Comparison of ENCODE assay signal across 17 cellular contexts in the genomic region with DNA sequence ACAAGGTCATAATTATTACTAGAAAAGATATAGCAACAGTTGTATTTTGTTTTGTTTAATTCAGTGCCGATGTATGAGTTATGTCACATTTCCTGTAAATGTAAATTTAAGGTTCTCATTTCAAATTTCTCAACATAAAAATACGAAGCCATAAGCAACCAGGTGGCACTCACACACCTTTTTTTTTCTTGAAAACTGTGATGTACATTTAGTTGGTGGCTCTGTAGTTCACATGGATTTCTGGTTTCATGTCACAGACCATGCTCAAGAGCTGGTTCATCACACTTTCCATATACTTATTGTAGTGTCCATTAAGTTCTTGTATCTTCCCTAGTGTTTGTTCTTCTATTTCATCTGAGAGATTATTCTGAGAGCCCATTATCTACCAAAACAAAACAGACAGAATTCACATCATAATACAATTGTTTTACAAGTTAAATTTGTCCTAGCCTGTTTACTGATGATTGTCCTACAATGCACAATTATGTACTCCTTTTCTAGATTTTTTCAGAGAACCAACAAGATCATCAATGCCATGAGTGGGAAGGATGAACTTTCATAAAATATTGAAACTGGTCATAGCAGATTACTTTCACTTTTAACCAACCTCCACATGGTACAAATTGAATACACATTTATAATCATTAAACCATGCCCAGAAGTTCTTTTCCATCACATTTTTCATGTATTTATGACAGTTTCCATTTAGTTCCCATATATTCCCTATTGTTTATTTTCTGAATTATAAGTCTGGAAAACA. TPM values are rescaled to one million over a fixed set of nuclear protein-coding genes. Genes with fewer than 3 reads are reported as not detected.
A peak's percentile ranks its signal among the peaks of the same experiment; 100 is the strongest.
DNase-seq lines count a peak whose midpoint lies in the region; ATAC-seq and TF ChIP-seq lines count a peak whose summit lies in the region.
"Had no signal": no experiment of that assay in that cellular context is flagged by ENCODE, and none has a peak within 500 bp of the region (broad histone marks: within the 10 kb centered on the region; RNA-seq: fewer than 3 reads in every experiment).

No MANE protein-coding gene starts in this region.

- H3K9me3 Mint-ChIP-seq in activated CD4-positive, alpha-beta memory T cell treated with anti-CD3 and anti-CD28 coated beads, Interleukin-2, amount 10 ng/mL, durations not matched to agents 7 days and 5 days: no peaks in the 10 kb centered on the region
- no peaks in the 10 kb centered on the region for H3K9me3 Mint-ChIP-seq in naive thymus-derived CD8-positive, alpha-beta T cell
- H3K9me3 Mint-ChIP-seq: endodermal cell, nephron had no signal

- no peaks in the 10 kb centered on the region for H3K36me3 ChIP-seq in IMR-90 (ENCODE audit: control insufficient read depth, insufficient read depth, low read length)
- H3K36me3 ChIP-seq: right lobe of liver, thoracic aorta had no signal

- intact Hi-C loops in IMR-90 (cut with micrococcal nuclease): no loop called here

- no peaks in the 10 kb centered on the region for H3K9me3 ChIP-seq in IMR-90 (ENCODE audit: control insufficient read depth, insufficient read depth, low read length)
- H3K9me3 ChIP-seq: right lobe of liver, thoracic aorta had no signal

- no peaks in the 10 kb centered on the region for H3K9me1 ChIP-seq in IMR-90 (ENCODE audit: insufficient read depth, low read length)

- no peak overlapping the region for H3K4me3 ChIP-seq in IMR-90 (ENCODE audit: insufficient read depth, low read depth, low read length)
- H3K4me3 ChIP-seq: right lobe of liver, thoracic aorta had no signal

- no peak overlapping the region; the same call in 2 of the 3 replicates for H2BK15ac ChIP-seq in IMR-90 (ENCODE audit: low read depth, low read length)

- CTCF ChIA-PET in IMR-90 (lab: Yijun Ruan, JAX): no interaction called here
- CTCF ChIA-PET in activated CD4-positive, alpha-beta memory T cell treated with anti-CD3 and anti-CD28 coated beads, Interleukin-2, amount 10 ng/mL, durations not matched to agents 7 days and 5 days (lab: Charles Lee): interaction anchor here (0.6 to 2.0 kb wide), 13 partner anchors 87 to 176 kb away, joined by 3 to 7 read pairs (median 4); no protein-coding TSS in a partner anchor

- no peak overlapping the region for H3K18ac ChIP-seq in IMR-90 (ENCODE audit: low read depth, low read length)

- H4K8ac ChIP-seq in IMR-90 (ENCODE audit: low read depth in 2 of 2, low read length in 2 of 2): no peak overlapping the region

- no peak for ATAC-seq in IMR-90 (ENCODE audit: low read depth)
- peak; percentile 54 to 77 for ATAC-seq in naive thymus-derived CD8-positive, alpha-beta T cell
- ATAC-seq: left cardiac atrium, right lobe of liver had no signal

- POLR2A ChIA-PET in IMR-90 (lab: Charles Lee; ENCODE audit: unreplicated experiment): no interaction called here
- POLR2A ChIA-PET in activated CD4-positive, alpha-beta memory T cell treated with anti-CD3 and anti-CD28 coated beads, Interleukin-2, amount 10 ng/mL, durations not matched to agents 7 days and 5 days (lab: Charles Lee): interaction anchor here (0.9 to 2.1 kb wide), 11 partner anchors 12 to 159 kb away, joined by 3 to 16 read pairs (median 7); a partner anchor contains a TSS
- POLR2A ChIA-PET in naive thymus-derived CD8-positive, alpha-beta T cell (lab: Charles Lee): interaction anchor here (0.5 to 5.5 kb wide), 13 partner anchors 12 to 165 kb away, joined by 3 to 44 read pairs (median 4); a partner anchor contains a TSS

- no peak overlapping the region for H3K14ac ChIP-seq in IMR-90 (replicated peaks; ENCODE audit: low read depth, low read length)

- no peak for TF ChIP-seq RAD21 in IMR-90 (IDR thresholded peaks at IDR 0.05; ENCODE audit: low read length)

- TF ChIP-seq CTCF in IMR-90 (conservative IDR thresholded peaks at IDR 0.05; ENCODE audit: low read depth, low read length): no peak

- H3K4me3 Mint-ChIP-seq in activated CD4-positive, alpha-beta memory T cell treated with anti-CD3 and anti-CD28 coated beads, Interleukin-2, amount 10 ng/mL, durations not matched to agents 7 days and 5 days: peak overlapping the region; percentile 72
- H3K4me3 Mint-ChIP-seq in naive thymus-derived CD8-positive, alpha-beta T cell: peak overlapping the region; percentile 73 to 94 (median 86)
- H3K4me3 Mint-ChIP-seq: endodermal cell, nephron had no signal

- peak overlapping the region; percentile 61 for H3K27ac Mint-ChIP-seq in activated CD4-positive, alpha-beta memory T cell treated with anti-CD3 and anti-CD28 coated beads, Interleukin-2, amount 10 ng/mL, durations not matched to agents 7 days and 5 days
- H3K27ac Mint-ChIP-seq in naive thymus-derived CD8-positive, alpha-beta T cell: peak overlapping the region; percentile 91 to 99 (median 96)
- H3K27ac Mint-ChIP-seq: endodermal cell had no signal

- H2BK20ac ChIP-seq in IMR-90 (ENCODE audit: low read depth, low read length): no peak overlapping the region

- H3K4me2 ChIP-seq in IMR-90 (ENCODE audit: low read depth, low read length): 0 out of 2 replicates have a peak overlapping the region, but pooled peaks have one; percentile 27

- WGBS in IMR-90 (ENCODE audit: extremely low coverage in 2 of 2, insufficient read length in 1 of 2), 2 experiments: no CpG with 5 or more reads among the region's 2 CpGs

- no peak overlapping the region for H4K91ac ChIP-seq in IMR-90 (ENCODE audit: insufficient read depth, low read depth, low read length)

- TF ChIP-seq POLR2A in IMR-90 (IDR thresholded peaks at IDR 0.05; ENCODE audit: low read depth, low read length): no peak

- H2BK120ac ChIP-seq in IMR-90 (ENCODE audit: low read depth, low read length): no peak overlapping the region

- dilution Hi-C loops in IMR-90 (cut with HindIII; ENCODE audit: low sequenced_read_pairs, unreplicated experiment): no loop called here

- in situ Hi-C loops in IMR-90 (cut with MboI; ENCODE audit: low sequenced_read_pairs): no loop called here

- peaks cover 2% of the 10 kb centered on the region; the same call in 1 of the 2 replicates for H3K4me1 ChIP-seq in IMR-90 (ENCODE audit: control insufficient read depth, insufficient read depth, low read length)
- H3K4me1 ChIP-seq: right lobe of liver had no signal

- no peak overlapping the region for H2AFZ ChIP-seq in IMR-90 (replicated peaks; ENCODE audit: low read length, poor library complexity)

- H4K20me1 ChIP-seq in IMR-90 (ENCODE audit: insufficient read depth, low read length): no peaks in the 10 kb centered on the region

- H3K4ac ChIP-seq in IMR-90 (ENCODE audit: low read depth, low read length): no peak overlapping the region

- H4K5ac ChIP-seq in IMR-90 (ENCODE audit: low read depth, low read length): no peak overlapping the region

- no peak overlapping the region for H3K9ac ChIP-seq in IMR-90 (ENCODE audit: low read depth, low read length)

- peaks cover 60% of the 10 kb centered on the region for H3K4me1 Mint-ChIP-seq in activated CD4-positive, alpha-beta memory T cell treated with anti-CD3 and anti-CD28 coated beads, Interleukin-2, amount 10 ng/mL, durations not matched to agents 7 days and 5 days
- H3K4me1 Mint-ChIP-seq in naive thymus-derived CD8-positive, alpha-beta T cell: peaks cover 35 to 85% (median 80%) of the 10 kb centered on the region in 4 donors

- no peak overlapping the region for H3K23ac ChIP-seq in IMR-90 (ENCODE audit: low read depth, low read length)

- H3K27me3 ChIP-seq in IMR-90 (ENCODE audit: control insufficient read depth, insufficient read depth, low read length): no peaks in the 10 kb centered on the region
- H3K27me3 ChIP-seq: right lobe of liver had no signal

- H3K27ac ChIP-seq in IMR-90 (ENCODE audit: insufficient read depth, low read length) (no peak overlapping the region), substantia nigra (ENCODE audit: low read depth, low read length, poor library complexity, severe bottlenecking) (no peak overlapping the region)
- H3K27ac ChIP-seq: 22Rv1, right lobe of liver, thoracic aorta had no signal

- DNase-seq in NCI-H1417 (lab: John Stamatoyannopoulos, UW): peak in 2 of 3 experiments; percentile 25 to 27
- DNase-seq in NCI-H1417 treated with DMSO at 0.1 percent for 48 hours (lab: John Stamatoyannopoulos, UW): no peak
- no peak for DNase-seq in IMR-90
- no peak for DNase-seq in activated CD4-positive, alpha-beta memory T cell treated with anti-CD3 and anti-CD28 coated beads, Interleukin-2, amount 10 ng/mL, durations not matched to agents 7 days and 5 days
- DNase-seq in naive thymus-derived CD8-positive, alpha-beta T cell: peak in 5 of 10 donors; percentile 23 to 73 (median 52)
- DNase-seq in NCI-H226: no peak
- DNase-seq in RPMI8226: no peak
- DNase-seq in substantia nigra (lab: John Stamatoyannopoulos, UW): no peak
- DNase-seq: endodermal cell, left cardiac atrium, NCI-H2081 treated with DMSO at 0.1 percent for 48 hours, right lobe of liver had no signal

- no TSS peak for BruUV-seq in IMR-90 (replicated peaks; lab: Mats Ljungman, UMichigan)

- H2AK9ac ChIP-seq in IMR-90 (replicated peaks; ENCODE audit: low read depth, low read length, poor library complexity): no peak overlapping the region

- H3K36me3 Mint-ChIP-seq in activated CD4-positive, alpha-beta memory T cell treated with anti-CD3 and anti-CD28 coated beads, Interleukin-2, amount 10 ng/mL, durations not matched to agents 7 days and 5 days (ENCODE audit: low read depth): no peaks in the 10 kb centered on the region
- H3K36me3 Mint-ChIP-seq in naive thymus-derived CD8-positive, alpha-beta T cell: peaks cover 0 to 2% (median 0%) of the 10 kb centered on the region in 3 donors

- H2BK5ac ChIP-seq in IMR-90 (ENCODE audit: low read depth, low read length, poor library complexity, severe bottlenecking): no peak overlapping the region

- no peaks in the 10 kb centered on the region for H3K27me3 Mint-ChIP-seq in activated CD4-positive, alpha-beta memory T cell treated with anti-CD3 and anti-CD28 coated beads, Interleukin-2, amount 10 ng/mL, durations not matched to agents 7 days and 5 days
- no peaks in the 10 kb centered on the region for H3K27me3 Mint-ChIP-seq in naive thymus-derived CD8-positive, alpha-beta T cell

- H2AK5ac ChIP-seq in IMR-90 (ENCODE audit: low read depth, low read length): no peak overlapping the region

- H3K56ac ChIP-seq in IMR-90 (ENCODE audit: extremely low read depth, insufficient read depth, low read length): no peak overlapping the region

- H3K79me1 ChIP-seq in IMR-90 (ENCODE audit: low read depth in 1 of 2, low read length in 2 of 2): no peaks in the 10 kb centered on the region

TF ChIP-seq in IMR-90, 13 proteins besides CTCF, POLR2A, EP300 and RAD21 (continues in another document):
- TF ChIP-seq MXI1 (IDR thresholded peaks at IDR 0.05; ENCODE audit: borderline replicate concordance, low read depth, low read length): no peak

RNA-seq across cellular contexts. Expression of a gene that starts 17.1 kb away (rescaled TPM):
- total RNA-seq in IMR-90 (2012; rRNA removed): not detected in 2 replicates
- polyA plus RNA-seq in IMR-90 (2012; rRNA removed): not detected in 2 replicates
- polyA plus RNA-seq in IMR-90 (2012; cell fraction: cytosol; rRNA removed): not detected in 2 replicates
- polyA plus RNA-seq in IMR-90 (2012; cell fraction: nucleus; rRNA removed; ENCODE audit: low replicate concordance): not detected in 2 replicates
- total RNA-seq in activated CD4-positive, alpha-beta memory T cell treated with anti-CD3 and anti-CD28 coated beads, Interleukin-2, amount 10 ng/mL, durations not matched to agents 7 days and 5 days: not detected
- not detected for total RNA-seq in naive thymus-derived CD8-positive, alpha-beta T cell
- not detected for polyA plus RNA-seq in naive thymus-derived CD8-positive, alpha-beta T cell
- total RNA-seq: glomerular endothelial cell, left cardiac atrium, LHCN-M2, right lobe of liver, thoracic aorta had no signal

Comparison
In these comparisons a context has a peak if more than half of its experiments do, and no peak if none do; other contexts are left out.
1. DNase-seq: peak in NCI-H1417 (2 of 3); none in NCI-H1417 treated with DMSO at 0.1 percent for 48 hours (single experiment), IMR-90 (single experiment), activated CD4-positive, alpha-beta memory T cell treated with anti-CD3 and anti-CD28 coated beads, Interleukin-2, amount 10 ng/mL, durations not matched to agents 7 days and 5 days (single experiment), NCI-H226 (single experiment), RPMI8226 (single experiment) and substantia nigra (0 of 49).